ENCODE assay signal across 1 cellular context in genomic region chr6:56744528-56744927, GRCh38.
TF ChIP-seq lines count a peak whose summit lies in the region.

No MANE protein-coding gene starts in this region.

TF ChIP-seq in H1, 55 proteins besides CTCF, POLR2A, EP300 and RAD21:
- no peak for TF ChIP-seq TAF7 (optimal IDR thresholded peaks at IDR 0.05; ENCODE audit: borderline replicate concordance, low read depth, low read length)
- TF ChIP-seq ATF3 (IDR thresholded peaks at IDR 0.05; ENCODE audit: insufficient read depth, low read depth, low read length), result no peak
- TF ChIP-seq ZNF274 (IDR thresholded peaks at IDR 0.05; ENCODE audit: borderline replicate concordance, extremely low read depth, low read length), result no peak
- no peak for TF ChIP-seq BCL11A (IDR thresholded peaks at IDR 0.05; ENCODE audit: low read depth in 2 of 2, low read length in 2 of 2)
